ENCODE assay signal across 26 cellular contexts in the genomic region with DNA sequence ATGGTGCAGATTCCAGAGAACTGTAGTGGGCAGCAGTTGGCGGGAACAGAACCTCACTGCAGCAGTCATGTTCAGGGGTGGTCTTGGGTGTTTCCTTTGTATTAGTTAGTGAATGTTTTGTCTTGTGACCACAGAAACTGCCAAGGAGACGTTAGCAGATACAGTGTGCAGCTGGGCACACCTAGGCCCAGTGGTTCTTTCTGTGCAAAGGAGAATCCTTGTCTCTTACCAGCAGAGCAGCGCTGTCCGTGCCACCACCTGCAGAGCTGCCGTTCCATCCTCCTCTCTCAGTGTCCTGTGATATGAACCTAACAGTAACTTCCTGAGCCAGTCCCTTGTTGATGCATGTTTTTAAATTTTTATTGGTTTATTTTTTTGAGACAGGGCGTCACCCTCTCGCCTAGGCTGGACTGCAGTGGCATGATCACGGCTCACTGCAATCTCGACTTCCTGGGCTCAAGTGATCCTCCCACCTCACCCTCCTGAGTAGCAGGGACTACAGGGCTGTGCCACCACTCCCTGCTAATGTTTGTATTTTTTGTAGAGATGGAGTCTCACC.
DNase-seq lines count a peak whose midpoint lies in the region; ATAC-seq and TF ChIP-seq lines count a peak whose summit lies in the region.
"Had no signal": no experiment of that assay in that cellular context is flagged by ENCODE, and none has a peak within 500 bp of the region (broad histone marks: within the 10 kb centered on the region; RNA-seq: fewer than 3 reads in every experiment).

No MANE protein-coding gene starts in this region.

- H3K27ac Mint-ChIP-seq in activated CD4-positive, alpha-beta T cell treated with anti-CD3 and anti-CD28 coated beads, Interleukin-2, amount 10 ng/mL, durations not matched to agents 7 days and 5 days: peak overlapping the region; percentile 55
- peak overlapping the region in 5 of 7 donors; percentile 30 to 87 (median 42) for H3K27ac Mint-ChIP-seq in CD4-positive, alpha-beta memory T cell
- H3K27ac Mint-ChIP-seq in central memory CD8-positive, alpha-beta T cell (ENCODE audit: low read depth): peak overlapping the region; percentile 32
- no peak overlapping the region for H3K27ac Mint-ChIP-seq in stimulated activated memory B cell treated with anti-CD40 and anti-IgM and Interleukin-4, amounts not matched to agents 10 μg/mL and 1 μg/mL and 100 μg/mL, for 72 hours

- H3K4me3 Mint-ChIP-seq in activated CD4-positive, alpha-beta T cell treated with anti-CD3 and anti-CD28 coated beads, Interleukin-2, amount 10 ng/mL, durations not matched to agents 7 days and 5 days: no peak overlapping the region
- no peak overlapping the region for H3K4me3 Mint-ChIP-seq in CD4-positive, alpha-beta memory T cell
- no peak overlapping the region for H3K4me3 Mint-ChIP-seq in central memory CD8-positive, alpha-beta T cell
- H3K4me3 Mint-ChIP-seq in stimulated activated memory B cell treated with anti-CD40 and anti-IgM and Interleukin-4, amounts not matched to agents 10 μg/mL and 1 μg/mL and 100 μg/mL, for 72 hours: no peak overlapping the region
- H3K4me3 Mint-ChIP-seq: stimulated activated naive CD8-positive, alpha-beta T cell treated with anti-CD3 and anti-CD28 coated beads, Interleukin-15, amount 100 ng/mL, for 72 hours had no signal

- no peak for TF ChIP-seq CTCF in A673 (conservative IDR thresholded peaks at IDR 0.05; ENCODE audit: low read depth, low read length)

- peaks cover 45% of the 10 kb centered on the region for H3K4me1 Mint-ChIP-seq in activated CD4-positive, alpha-beta T cell treated with anti-CD3 and anti-CD28 coated beads, Interleukin-2, amount 10 ng/mL, durations not matched to agents 7 days and 5 days
- peaks cover 22 to 49% (median 31%) of the 10 kb centered on the region in 4 donors for H3K4me1 Mint-ChIP-seq in CD4-positive, alpha-beta memory T cell
- peaks cover 33% of the 10 kb centered on the region for H3K4me1 Mint-ChIP-seq in central memory CD8-positive, alpha-beta T cell
- H3K4me1 Mint-ChIP-seq in stimulated activated memory B cell treated with anti-CD40 and anti-IgM and Interleukin-4, amounts not matched to agents 10 μg/mL and 1 μg/mL and 100 μg/mL, for 72 hours: peaks cover 16% of the 10 kb centered on the region

- no peak overlapping the region for H3K4me3 ChIP-seq in CD4-positive, alpha-beta memory T cell (ENCODE audit: low read length in 2 of 2)
- H3K4me3 ChIP-seq in mucosa of rectum (ENCODE audit: low read length in 2 of 2): no peak overlapping the region
- no peak overlapping the region for H3K4me3 ChIP-seq in A673 (ENCODE audit: low read depth, low read length, poor library complexity, severe bottlenecking)
- H3K4me3 ChIP-seq: GM23248, lung, thyroid gland had no signal

- no peak overlapping the region for H3K9ac ChIP-seq in mucosa of rectum (ENCODE audit: low read depth in 1 of 2, low read length in 2 of 2)
- H3K9ac ChIP-seq: GM23248 had no signal

- intact Hi-C loops in CD4-positive, alpha-beta memory T cell (cut with micrococcal nuclease): no loop called here
- intact Hi-C loops in A673 (cut with micrococcal nuclease; ENCODE audit: unreplicated experiment): no loop called here

- POLR2A ChIA-PET in activated CD4-positive, alpha-beta T cell treated with anti-CD3 and anti-CD28 coated beads, Interleukin-2, amount 10 ng/mL, durations not matched to agents 7 days and 5 days (lab: Charles Lee): no interaction called here
- POLR2A ChIA-PET in CD4-positive, alpha-beta memory T cell (lab: Charles Lee; ENCODE audit: partially characterized antibody): no interaction called here
- POLR2A ChIA-PET in A673 (lab: Charles Lee; ENCODE audit: low non-redundant PET): no interaction called here

- peaks cover 69% of the 10 kb centered on the region for H3K36me3 ChIP-seq in CD4-positive, alpha-beta memory T cell (ENCODE audit: insufficient read depth, low read length)
- peaks cover 31 to 73% of the 10 kb centered on the region in 2 donors for H3K36me3 ChIP-seq in mucosa of rectum (ENCODE audit: control insufficient read depth in 2 of 2, insufficient read depth in 2 of 2, low read length in 2 of 2)
- peaks cover 7% of the 10 kb centered on the region for H3K36me3 ChIP-seq in A673 (ENCODE audit: insufficient read depth, low read length, poor library complexity, severe bottlenecking)

- H3K27me3 Mint-ChIP-seq in activated CD4-positive, alpha-beta T cell treated with anti-CD3 and anti-CD28 coated beads, Interleukin-2, amount 10 ng/mL, durations not matched to agents 7 days and 5 days: no peaks in the 10 kb centered on the region
- no peaks in the 10 kb centered on the region for H3K27me3 Mint-ChIP-seq in CD4-positive, alpha-beta memory T cell
- no peaks in the 10 kb centered on the region for H3K27me3 Mint-ChIP-seq in central memory CD8-positive, alpha-beta T cell
- H3K27me3 Mint-ChIP-seq in stimulated activated memory B cell treated with anti-CD40 and anti-IgM and Interleukin-4, amounts not matched to agents 10 μg/mL and 1 μg/mL and 100 μg/mL, for 72 hours: no peaks in the 10 kb centered on the region
- H3K27me3 Mint-ChIP-seq: stimulated activated naive CD8-positive, alpha-beta T cell treated with anti-CD3 and anti-CD28 coated beads, Interleukin-15, amount 100 ng/mL, for 72 hours had no signal

- peaks cover 83% of the 10 kb centered on the region for H3K36me3 Mint-ChIP-seq in activated CD4-positive, alpha-beta T cell treated with anti-CD3 and anti-CD28 coated beads, Interleukin-2, amount 10 ng/mL, durations not matched to agents 7 days and 5 days (ENCODE audit: low read depth)
- peaks cover 69 to 87% of the 10 kb centered on the region in 2 donors for H3K36me3 Mint-ChIP-seq in CD4-positive, alpha-beta memory T cell
- peaks cover 68% of the 10 kb centered on the region for H3K36me3 Mint-ChIP-seq in central memory CD8-positive, alpha-beta T cell (ENCODE audit: insufficient read depth)
- H3K36me3 Mint-ChIP-seq in stimulated activated memory B cell treated with anti-CD40 and anti-IgM and Interleukin-4, amounts not matched to agents 10 μg/mL and 1 μg/mL and 100 μg/mL, for 72 hours: peaks cover 86% of the 10 kb centered on the region

- H3K9me3 ChIP-seq in CD4-positive, alpha-beta memory T cell (ENCODE audit: control insufficient read depth in 1 of 2, low read length in 2 of 2): no peaks in the 10 kb centered on the region
- no peaks in the 10 kb centered on the region for H3K9me3 ChIP-seq in mucosa of rectum (ENCODE audit: control insufficient read depth in 2 of 2, low read length in 2 of 2)
- H3K9me3 ChIP-seq in A673 (ENCODE audit: low read depth, low read length, poor library complexity, severe bottlenecking): no peaks in the 10 kb centered on the region
- H3K9me3 ChIP-seq: thyroid gland had no signal

- no TSS peak for BruUV-seq in A673 (replicated peaks; lab: Mats Ljungman, UMichigan)

- no peaks in the 10 kb centered on the region for H3K27me3 ChIP-seq in CD4-positive, alpha-beta memory T cell (ENCODE audit: insufficient read depth, low read length)
- no peaks in the 10 kb centered on the region for H3K27me3 ChIP-seq in mucosa of rectum (ENCODE audit: control insufficient read depth in 2 of 2, insufficient read depth in 2 of 2, low read length in 2 of 2)
- no peaks in the 10 kb centered on the region for H3K27me3 ChIP-seq in A673 (replicated peaks; ENCODE audit: insufficient read depth, low read depth, low read length, poor library complexity)
- H3K27me3 ChIP-seq: brain microvascular endothelial cell, thyroid gland had no signal

- H3K27ac ChIP-seq in CD4-positive, alpha-beta memory T cell (ENCODE audit: low read depth, low read length): no peak overlapping the region
- H3K27ac ChIP-seq in mucosa of rectum (ENCODE audit: low read depth in 2 of 2, low read length in 2 of 2) (peak overlapping the region; percentile 29 to 43), A673 (ENCODE audit: low read depth, low read length, poor library complexity, severe bottlenecking) (no peak overlapping the region)
- H3K27ac ChIP-seq: 22Rv1, brain microvascular endothelial cell, GM23248, thyroid gland had no signal

- no peak for DNase-seq in activated CD4-positive, alpha-beta T cell treated with anti-CD3 and anti-CD28 coated beads, Interleukin-2, amount 10 ng/mL, durations not matched to agents 7 days and 5 days
- DNase-seq in activated CD4-positive, alpha-beta T cell treated with anti-CD3 and anti-CD28 coated beads, Interleukin-2, amount 50 U/mL, for 1 hour: no peak
- no peak for DNase-seq in CD4-positive, alpha-beta memory T cell
- DNase-seq in central memory CD8-positive, alpha-beta T cell (ENCODE audit: low spot score in 2 of 2): no peak
- no peak for DNase-seq in A673 (ENCODE audit: low spot score)
- DNase-seq: activated effector memory CD4-positive, alpha-beta T cell treated with anti-CD3 and anti-CD28 coated beads, Interleukin-2, amount 50 U/mL, for 16 hours; brain microvascular endothelial cell; effector CD4-positive, alpha-beta T cell; GM23248; Kasumi-1; kidney glomerular epithelial cell; NCI-H1694; NCI-H2171 treated with DMSO at 0.1 percent for 48 hours; NCI-H524 treated with DMSO at 0.1 percent for 48 hours; occipital lobe; Right ventricle myocardium superior; stimulated activated CD4-positive, alpha-beta T cell treated with anti-CD3 and anti-CD28 coated beads, Interleukin-15, amount 100 ng/mL, for 24 hours; stimulated activated naive CD8-positive, alpha-beta T cell treated with anti-CD3 and anti-CD28 coated beads, Interleukin-15, amount 100 ng/mL, for 72 hours; T1000; thyroid gland had no signal

- H3K9me3 Mint-ChIP-seq in activated CD4-positive, alpha-beta T cell treated with anti-CD3 and anti-CD28 coated beads, Interleukin-2, amount 10 ng/mL, durations not matched to agents 7 days and 5 days: no peaks in the 10 kb centered on the region
- no peaks in the 10 kb centered on the region for H3K9me3 Mint-ChIP-seq in CD4-positive, alpha-beta memory T cell
- H3K9me3 Mint-ChIP-seq in central memory CD8-positive, alpha-beta T cell: no peaks in the 10 kb centered on the region
- no peaks in the 10 kb centered on the region for H3K9me3 Mint-ChIP-seq in stimulated activated memory B cell treated with anti-CD40 and anti-IgM and Interleukin-4, amounts not matched to agents 10 μg/mL and 1 μg/mL and 100 μg/mL, for 72 hours
- H3K9me3 Mint-ChIP-seq: stimulated activated naive CD8-positive, alpha-beta T cell treated with anti-CD3 and anti-CD28 coated beads, Interleukin-15, amount 100 ng/mL, for 72 hours had no signal

- H3K4me1 ChIP-seq in CD4-positive, alpha-beta memory T cell (ENCODE audit: insufficient read depth, low read length): peaks cover 6% of the 10 kb centered on the region
- H3K4me1 ChIP-seq in mucosa of rectum (ENCODE audit: control insufficient read depth in 2 of 2, insufficient read depth in 2 of 2, low read length in 2 of 2): peaks cover 6 to 34% of the 10 kb centered on the region in 2 donors
- peaks cover 6% of the 10 kb centered on the region for H3K4me1 ChIP-seq in A673 (ENCODE audit: insufficient read depth, low read length, poor library complexity, severe bottlenecking)

- ATAC-seq in central memory CD8-positive, alpha-beta T cell (replicated peaks; ENCODE audit: extremely low read depth, poor library complexity, severe bottlenecking): no peak
- ATAC-seq in stimulated activated memory B cell treated with anti-CD40 and anti-IgM and Interleukin-4, amounts not matched to agents 10 μg/mL and 1 μg/mL and 100 μg/mL, for 72 hours: no peak
- ATAC-seq in GM18519 (IDR thresholded peaks at IDR 0.05; ENCODE audit: low FRiP score, unreplicated experiment): no peak
- ATAC-seq: HepG2 had no signal

- CTCF ChIA-PET in activated CD4-positive, alpha-beta T cell treated with anti-CD3 and anti-CD28 coated beads, Interleukin-2, amount 10 ng/mL, durations not matched to agents 7 days and 5 days (lab: Charles Lee): interaction anchor here (1.3 kb wide), 1 partner anchor 20 kb away, joined by 3 read pairs; no protein-coding TSS in a partner anchor
- CTCF ChIA-PET in CD4-positive, alpha-beta memory T cell (lab: Charles Lee; ENCODE audit: partially characterized antibody): no interaction called here
- CTCF ChIA-PET in A673 (lab: Charles Lee): no interaction called here

Comparison
In these comparisons a context has a peak if more than half of its experiments do, and no peak if none do; other contexts are left out.
1. H3K27ac ChIP-seq: peak in mucosa of rectum (2 of 2); none in CD4-positive, alpha-beta memory T cell (single experiment) and A673 (single experiment).